ENCODE assay signal across 31 cellular contexts in the genomic region with DNA sequence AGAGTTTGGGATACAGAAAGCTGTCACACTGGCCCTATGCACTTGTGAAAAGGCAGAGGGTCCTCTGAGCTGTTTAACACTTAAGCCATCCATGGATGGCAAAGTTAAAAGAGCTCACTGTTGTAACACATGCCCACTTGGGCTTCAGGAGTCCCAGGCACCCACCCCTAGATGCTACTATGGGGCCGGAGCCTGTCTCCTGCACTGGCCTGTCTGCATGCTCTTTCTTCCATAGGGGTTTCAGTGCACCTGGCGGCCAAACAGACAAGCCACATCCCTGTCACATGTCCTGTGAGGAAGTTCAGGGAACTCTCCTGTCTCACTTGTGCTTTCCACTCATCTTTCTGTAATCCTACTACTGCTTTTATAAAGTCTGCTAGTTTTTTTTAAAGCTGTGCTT.
"Had no signal": no experiment of that assay in that cellular context is flagged by ENCODE, and none has a peak within 500 bp of the region (broad histone marks: within the 10 kb centered on the region; RNA-seq: fewer than 3 reads in every experiment).

No MANE protein-coding gene starts in this region.

- H3K9me3 ChIP-seq: adrenal gland, ascending aorta, body of pancreas, breast epithelium had no signal

- H3K36me3 ChIP-seq: adrenal gland, ascending aorta, brain microvascular endothelial cell, breast epithelium, cardiac muscle cell had no signal

- H3K27ac ChIP-seq: adrenal gland, ascending aorta, body of pancreas, brain microvascular endothelial cell, breast epithelium, cardiac muscle cell had no signal

- DNase-seq: activated effector memory CD4-positive, alpha-beta T cell treated with anti-CD3 and anti-CD28 coated beads, Interleukin-2, amount 50 U/mL, for 16 hours; activated effector memory CD4-positive, alpha-beta T cell treated with Interleukin-2 at 50 U/mL for 16 hours; activated gamma-delta T cell; activated gamma-delta T cell treated with Interleukin-2 at 50 U/mL for 16 hours; activated naive CD4-positive, alpha-beta T cell; activated naive CD4-positive, alpha-beta T cell treated with anti-CD3 and anti-CD28 coated beads for 36 hours; activated naive CD4-positive, alpha-beta T cell treated with anti-CD3 and anti-CD28 coated beads, Interleukin-2, amount 10 ng/mL, durations not matched to agents 7 days and 5 days; activated naive CD4-positive, alpha-beta T cell treated with anti-CD3 and anti-CD28 coated beads, Interleukin-2, amount 50 U/mL, for 16 hours; activated naive CD4-positive, alpha-beta T cell treated with Interleukin-2 at 50 U/mL for 16 hours; activated naive CD8-positive, alpha-beta T cell treated with anti-CD3 and anti-CD28 coated beads for 36 hours; activated naive CD8-positive, alpha-beta T cell treated with anti-CD3 and anti-CD28 coated beads, Interleukin-2, amount 10 ng/mL, durations not matched to agents 7 days and 5 days; activated naive CD8-positive, alpha-beta T cell treated with anti-CD3 and anti-CD28 coated beads, Interleukin-2, amount 50 U/mL, for 24 hours; activated T-cell treated with anti-CD3 and anti-CD28 coated beads, Interleukin-2, amount 50 U/mL, for 24 hours; activated T-cell treated with anti-CD3 and anti-CD28 coated beads, Interleukin-2, amount 50 U/mL, for 4 hours; activated T-cell treated with anti-CD3 and anti-CD28 coated beads, Interleukin-2, amount 50 U/mL, for 48 hours; activated T-cell treated with anti-CD3 and anti-CD28 coated beads, Interleukin-2, amount 50 U/mL, for 72 hours; adrenal gland; amniotic stem cell; amygdala; anterior cingulate cortex; aorta; body of pancreas; brain microvascular endothelial cell; caudate nucleus; central memory CD4-positive, alpha-beta T cell; cerebellar nuclear complex had no signal

- H3K27me3 ChIP-seq: adrenal gland, ascending aorta, body of pancreas, brain microvascular endothelial cell, breast epithelium, cardiac muscle cell had no signal

- H3K4me3 ChIP-seq: adrenal gland, ascending aorta, body of pancreas, breast epithelium, cardiac muscle cell had no signal

- ATAC-seq: activated naive CD4-positive, alpha-beta T cell treated with anti-CD3 and anti-CD28 coated beads, Interleukin-2, amount 50 U/mL, for 72 hours; activated naive CD8-positive, alpha-beta T cell treated with anti-CD3 and anti-CD28 coated beads, Interleukin-2, amount 50 U/mL, for 24 hours; activated T-cell treated with anti-CD3 and anti-CD28 coated beads, Interleukin-2, amount 50 U/mL, for 4 hours; activated T-cell treated with anti-CD3 and anti-CD28 coated beads, Interleukin-2, amount 50 U/mL, for 72 hours; activated T-helper 17 cell treated with anti-CD3 and anti-CD28 coated beads, Interleukin-2, amount 50 U/mL, for 72 hours; body of pancreas had no signal

- H3K4me1 ChIP-seq: adrenal gland, ascending aorta, body of pancreas, breast epithelium had no signal
